8 cellular contexts compared by ENCODE assay signal in genomic region chr18:8705280-8705940, GRCh38. TPM values are rescaled to one million over a fixed set of nuclear protein-coding genes. Genes with fewer than 3 reads are reported as not detected.
DNase-seq lines count a peak whose midpoint lies in the region; ATAC-seq and TF ChIP-seq lines count a peak whose summit lies in the region.

TSS of gene MTCL1 (plus strand) at chr18:8705556. CDS start at chr18:8705661, 105 bp downstream.

- H3K4me3 Mint-ChIP-seq in activated CD4-positive, alpha-beta T cell treated with anti-CD3 and anti-CD28 coated beads for 36 hours: peak within 1 kb of the TSS; percentile 80
- peak within 1 kb of the TSS; percentile 84 for H3K4me3 Mint-ChIP-seq in activated CD4-positive, alpha-beta memory T cell treated with anti-CD3 and anti-CD28 coated beads for 36 hours

- H3K4me1 Mint-ChIP-seq in activated CD4-positive, alpha-beta T cell treated with anti-CD3 and anti-CD28 coated beads for 36 hours: peaks cover 12% of the 10 kb centered on the region
- H3K4me1 Mint-ChIP-seq in activated CD4-positive, alpha-beta memory T cell treated with anti-CD3 and anti-CD28 coated beads for 36 hours (ENCODE audit: low read depth): peaks cover 14% of the 10 kb centered on the region

- TF ChIP-seq POLR2A in erythroblast (IDR thresholded peaks at IDR 0.05; ENCODE audit: low read length) (no peak), tibial nerve (IDR thresholded peaks at IDR 0.05) (no peak)

- H3K4me3 ChIP-seq in muscle layer of colon (ENCODE audit: low read depth in 1 of 2, low read length in 2 of 2) (peak within 1 kb of the TSS; percentile 81 to 91), tibial nerve (peak within 1 kb of the TSS; percentile 72 to 81 (median 78))

- H3K9ac ChIP-seq in muscle layer of colon (ENCODE audit: low read length): peak within 1 kb of the TSS; percentile 82

- H3K4me1 ChIP-seq in muscle layer of colon (ENCODE audit: insufficient read depth, low read length) (peaks cover 21% of the 10 kb centered on the region), tibial nerve (peaks cover 0 to 29% (median 9%) of the 10 kb centered on the region in 4 donors)

- intact Hi-C loops in activated CD4-positive, alpha-beta T cell treated with anti-CD3 and anti-CD28 coated beads for 36 hours (cut with DNase I, micrococcal nuclease): loop anchor here (1.0 to 10.0 kb wide), 8 partner anchors 96 to 1207 kb away; partner anchors contain the start of genes TWSG1 (in 2 of the 2), ANKRD12 (in 1 of the 2), PTPRM (in 1 of the 2) and RAB12 (in 1 of the 2)
- intact Hi-C loops in activated CD4-positive, alpha-beta memory T cell treated with anti-CD3 and anti-CD28 coated beads for 36 hours (cut with micrococcal nuclease): loop anchor here (2.0 to 10.0 kb wide), 4 partner anchors 93 to 909 kb away; partner anchors contain the start of genes ANKRD12, PPP4R1 and TWSG1

- H3K36me3 ChIP-seq in muscle layer of colon (ENCODE audit: insufficient read depth, low read length) (no peaks in the 10 kb centered on the region), tibial nerve (no peaks in the 10 kb centered on the region)

- ATAC-seq in activated CD4-positive, alpha-beta T cell treated with anti-CD3 and anti-CD28 coated beads for 36 hours: peak; percentile 38

- WGBS in tibial nerve, 2 donors: 1% methylated on average over 46 of the region's 113 CpGs; no CpG with 5 or more reads in 1 of the 2 donors

- peaks cover 43% of the 10 kb centered on the region for H3K27me3 Mint-ChIP-seq in activated CD4-positive, alpha-beta T cell treated with anti-CD3 and anti-CD28 coated beads for 36 hours
- peaks cover 42% of the 10 kb centered on the region for H3K27me3 Mint-ChIP-seq in activated CD4-positive, alpha-beta memory T cell treated with anti-CD3 and anti-CD28 coated beads for 36 hours

- H3K9me3 ChIP-seq in muscle layer of colon (ENCODE audit: low read length) (no peaks in the 10 kb centered on the region), tibial nerve (no peaks in the 10 kb centered on the region)

- no peaks in the 10 kb centered on the region for H3K9me3 Mint-ChIP-seq in activated CD4-positive, alpha-beta T cell treated with anti-CD3 and anti-CD28 coated beads for 36 hours (ENCODE audit: low read depth)
- no peaks in the 10 kb centered on the region for H3K9me3 Mint-ChIP-seq in activated CD4-positive, alpha-beta memory T cell treated with anti-CD3 and anti-CD28 coated beads for 36 hours

- no peaks in the 10 kb centered on the region for H3K36me3 Mint-ChIP-seq in activated CD4-positive, alpha-beta T cell treated with anti-CD3 and anti-CD28 coated beads for 36 hours (ENCODE audit: low read depth)
- peaks cover 2% of the 10 kb centered on the region for H3K36me3 Mint-ChIP-seq in activated CD4-positive, alpha-beta memory T cell treated with anti-CD3 and anti-CD28 coated beads for 36 hours

- no peak for TF ChIP-seq CTCF in tibial nerve (IDR thresholded peaks at IDR 0.05)

- no peak within 1 kb of the TSS for H3K27ac Mint-ChIP-seq in activated CD4-positive, alpha-beta T cell treated with anti-CD3 and anti-CD28 coated beads for 36 hours
- H3K27ac Mint-ChIP-seq in activated CD4-positive, alpha-beta memory T cell treated with anti-CD3 and anti-CD28 coated beads for 36 hours: no peak within 1 kb of the TSS

- no peak for TF ChIP-seq EP300 in tibial nerve (IDR thresholded peaks at IDR 0.05)

- DNase-seq in activated CD4-positive, alpha-beta T cell treated with anti-CD3 and anti-CD28 coated beads for 36 hours: peak; percentile 59
- DNase-seq in activated CD4-positive, alpha-beta T cell treated with anti-CD3 and anti-CD28 coated beads, Interleukin-2, amount 50 U/mL, for 4 hours: no peak
- DNase-seq in HCEC 1CT (peak; percentile 72), LoVo (ENCODE audit: low spot score) (peak; percentile 59), erythroblast (lab: John Stamatoyannopoulos, UW) (peak; percentile 76 to 82), tibial nerve (ENCODE audit: low spot score in 2 of 2) (no peak)
- peak; percentile 25 for DNase-seq in activated CD4-positive, alpha-beta memory T cell treated with anti-CD3 and anti-CD28 coated beads for 36 hours

- POLR2A ChIA-PET in activated CD4-positive, alpha-beta T cell treated with anti-CD3 and anti-CD28 coated beads for 36 hours (lab: Charles Lee): no interaction called here
- POLR2A ChIA-PET in activated CD4-positive, alpha-beta memory T cell treated with anti-CD3 and anti-CD28 coated beads for 36 hours (lab: Charles Lee): no interaction called here

- peak within 1 kb of the TSS; percentile 89 for H3K27ac ChIP-seq in muscle layer of colon (ENCODE audit: low read depth, low read length)
- H3K27ac ChIP-seq in tibial nerve: peak within 1 kb of the TSS; percentile 83 to 90 (median 88)

- H3K27me3 ChIP-seq in muscle layer of colon (ENCODE audit: control insufficient read depth in 1 of 2, insufficient read depth in 2 of 2, low read length in 2 of 2) (no peaks in the 10 kb centered on the region), tibial nerve (no peaks in the 10 kb centered on the region)

- CTCF ChIA-PET in activated CD4-positive, alpha-beta T cell treated with anti-CD3 and anti-CD28 coated beads for 36 hours (lab: Charles Lee): interaction anchor here (0.6 kb wide), 1 partner anchor 603 kb away, joined by 3 read pairs; no protein-coding TSS in a partner anchor
- CTCF ChIA-PET in activated CD4-positive, alpha-beta memory T cell treated with anti-CD3 and anti-CD28 coated beads for 36 hours (lab: Charles Lee): interaction anchor here (0.6 to 1.7 kb wide), 3 partner anchors 8 to 118 kb away, joined by 3 to 7 read pairs (median 3); no protein-coding TSS in a partner anchor

RNA-seq across cellular contexts. Expression of gene MTCL1, which starts in this region (rescaled TPM):
- total RNA-seq in activated CD4-positive, alpha-beta T cell treated with anti-CD3 and anti-CD28 coated beads for 36 hours: under 1 TPM; 0.14 to 0.35 TPM
- under 1 TPM; 0.40 to 0.56 TPM for total RNA-seq in activated CD4-positive, alpha-beta memory T cell treated with anti-CD3 and anti-CD28 coated beads for 36 hours
- 10 to 100 TPM in 1 of 4 donors, 1 to 10 TPM in 3; 4.6 to 18.3 (median 5.3) TPM for total RNA-seq in tibial nerve

Comparison
In these comparisons a context has a peak if more than half of its experiments do, and no peak if none do; other contexts are left out.
1. Peak in DNase-seq and ATAC-seq in activated CD4-positive, alpha-beta T cell treated with anti-CD3 and anti-CD28 coated beads for 36 hours; RNA of the gene not detected or under 1 TPM.
2. Peak in DNase-seq in activated CD4-positive, alpha-beta memory T cell treated with anti-CD3 and anti-CD28 coated beads for 36 hours; RNA of the gene not detected or under 1 TPM.
3. DNase-seq: peak in HCEC 1CT (single experiment), LoVo (single experiment) and erythroblast (2 of 2); none in activated CD4-positive, alpha-beta T cell treated with anti-CD3 and anti-CD28 coated beads, Interleukin-2, amount 50 U/mL, for 4 hours (0 of 2) and tibial nerve (0 of 2).